In the genomic region with DNA sequence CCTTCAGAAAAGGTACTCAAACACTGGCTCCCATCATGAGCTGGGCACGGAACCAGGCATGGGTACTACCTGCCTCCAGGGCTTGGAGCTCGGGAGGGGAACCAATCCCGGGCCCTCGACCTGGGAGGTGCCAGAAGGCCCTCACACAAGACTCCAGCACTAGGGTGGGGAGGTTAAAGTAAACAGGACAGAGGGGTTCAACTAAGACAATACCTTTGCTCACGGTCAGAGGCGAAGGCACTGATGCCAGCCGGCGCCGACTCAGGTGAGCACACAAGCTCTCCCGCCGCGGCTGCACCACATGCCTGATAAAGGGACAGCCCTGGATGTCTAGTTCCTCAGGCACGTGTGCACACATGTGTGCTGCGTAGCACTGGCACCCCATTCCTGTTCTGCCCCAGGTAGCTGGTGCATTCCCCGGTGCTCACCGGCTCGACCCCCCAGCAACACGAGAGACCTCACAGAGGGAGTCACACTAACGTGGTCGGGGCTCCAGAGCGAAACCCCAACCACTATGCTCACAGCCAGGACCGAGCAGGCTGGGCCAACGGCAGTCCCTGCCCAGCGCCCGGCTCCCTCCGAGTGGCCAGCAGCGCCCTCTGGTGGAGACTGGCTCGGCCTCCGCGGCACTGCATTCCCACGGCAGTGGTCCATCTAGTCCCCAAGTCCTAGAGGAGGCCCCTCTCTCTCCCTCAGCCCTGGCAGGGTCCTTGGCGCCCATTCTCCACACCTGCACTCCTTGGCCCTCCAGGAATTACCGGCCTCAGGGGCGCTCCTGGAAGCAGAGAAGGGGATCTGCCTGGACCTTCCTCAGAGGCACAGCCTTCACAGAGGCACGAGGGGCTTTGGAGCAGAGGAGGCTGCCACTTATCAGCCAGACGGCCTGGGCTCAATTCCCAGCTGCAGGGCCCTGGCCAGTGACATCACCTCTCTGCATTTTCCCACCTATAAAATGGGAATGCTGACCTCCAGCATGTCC, we compare ENCODE assay signal across 8 cellular contexts. TPM values are rescaled to one million over a fixed set of nuclear protein-coding genes. Genes with fewer than 3 reads are reported as not detected.
A peak's percentile ranks its signal among the peaks of the same experiment; 100 is the strongest.
DNase-seq lines count a peak whose midpoint lies in the region; ATAC-seq, FAIRE-seq and TF ChIP-seq lines count a peak whose summit lies in the region.

No MANE protein-coding gene starts in this region.

- H3K4me1 ChIP-seq in Caco-2: no peaks in the 10 kb centered on the region
- H3K4me1 ChIP-seq in pancreas: peaks cover 4 to 8% (median 4%) of the 10 kb centered on the region in 3 donors
- peaks cover 18 to 34% of the 10 kb centered on the region in 2 donors for H3K4me1 ChIP-seq in thoracic aorta (ENCODE audit: control insufficient read depth in 1 of 2, low read depth in 2 of 2)

- CTCF ChIA-PET in Caco-2 (lab: Charles Lee): interaction anchor here (1.0 kb wide), 1 partner anchor 285 kb away, joined by 3 read pairs; no protein-coding TSS in a partner anchor

- H3K4me3 ChIP-seq in Caco-2 (ENCODE audit: low read depth, low read length) (no peak overlapping the region), pancreas (peak overlapping the region in 1 of 4 donors; percentile 23), thoracic aorta (peak overlapping the region; percentile 43)

- BruUV-seq in Caco-2 (replicated peaks; lab: Mats Ljungman, UMichigan): no TSS peak

- POLR2A ChIA-PET in Caco-2 (lab: Charles Lee): no interaction called here

- H3K9me3 Mint-ChIP-seq in Caco-2 (ENCODE audit: unreplicated experiment): no peaks in the 10 kb centered on the region

- no peak overlapping the region for H3K27ac ChIP-seq in pancreas
- no peak overlapping the region for H3K27ac ChIP-seq in thoracic aorta

- peak; percentile 95 to 98 (median 97) for ATAC-seq in pancreas
- ATAC-seq in thoracic aorta (ENCODE audit: insufficient number of reproducible peaks, low FRiP score, low read depth): no peak
- ATAC-seq in GM18907 (IDR thresholded peaks at IDR 0.05; ENCODE audit: unreplicated experiment): no peak

- H3K4me3 Mint-ChIP-seq in Caco-2 (ENCODE audit: unreplicated experiment): no peak overlapping the region

- 17 to 18% methylated on average over 36 of the region's 36 CpGs for WGBS in pancreas, 2 donors

- in situ Hi-C loops in SK-MEL-5 (cut with HindIII; ENCODE audit: low pct_unique_long_range_greater_than_20kb, low sequenced_read_pairs): no loop called here

- no peaks in the 10 kb centered on the region for H3K27me3 Mint-ChIP-seq in Caco-2 (ENCODE audit: insufficient read depth, unreplicated experiment)

- peak; percentile 55 to 77 for DNase-seq in Caco-2
- DNase-seq in HuH-7.5 (ENCODE audit: low spot score): peak; percentile 96
- peak; percentile 63 for DNase-seq in SK-MEL-5 (ENCODE audit: low read depth, low spot score)
- peak; percentile 79 for DNase-seq in activated naive CD4-positive, alpha-beta T cell treated with Interleukin-2 at 50 U/mL for 16 hours
- peak; percentile 81 for DNase-seq in germinal center (ENCODE audit: low spot score)
- peak; percentile 64 to 99 (median 88) for DNase-seq in pancreas
- DNase-seq in thoracic aorta (ENCODE audit: low spot score): no peak

- intact Hi-C loops in Caco-2 (cut with micrococcal nuclease; ENCODE audit: unreplicated experiment): loop anchor here (2.0 kb wide), 1 partner anchor 401 kb away; no protein-coding TSS in a partner anchor
- intact Hi-C loops in pancreas (cut with DNase I): loop anchor here in 2 of 3 donors (2.0 to 5.0 kb wide), 3 partner anchors 223 to 313 kb away; no protein-coding TSS in a partner anchor

- H3K9me3 ChIP-seq in Caco-2 (no peaks in the 10 kb centered on the region), pancreas (no peaks in the 10 kb centered on the region), thoracic aorta (no peaks in the 10 kb centered on the region)

- H3K36me3 ChIP-seq in Caco-2 (ENCODE audit: control insufficient read depth, insufficient read depth, low read length) (no peaks in the 10 kb centered on the region), pancreas (no peaks in the 10 kb centered on the region), thoracic aorta (no peaks in the 10 kb centered on the region)

- FAIRE-seq in pancreas (lab: Jason Lieb, UNC): no peak

- peaks cover 12% of the 10 kb centered on the region for H3K4me1 Mint-ChIP-seq in Caco-2 (ENCODE audit: low read depth, unreplicated experiment)

- no peak overlapping the region for H3K27ac Mint-ChIP-seq in Caco-2 (ENCODE audit: unreplicated experiment)

- H3K36me3 Mint-ChIP-seq in Caco-2 (ENCODE audit: insufficient read depth, unreplicated experiment): peaks cover 5% of the 10 kb centered on the region

- TF ChIP-seq CTCF in Caco-2 (IDR thresholded peaks at IDR 0.05; ENCODE audit: insufficient read depth in 1 of 2, low read depth in 1 of 2, low read length in 1 of 2, severe bottlenecking in 1 of 2, unreplicated experiment in 1 of 2): peak; percentile 68 to 84
- TF ChIP-seq CTCF in pancreas (IDR thresholded peaks at IDR 0.05): peak; percentile 86 to 97 (median 94)
- TF ChIP-seq CTCF in thoracic aorta (IDR thresholded peaks at IDR 0.05): peak; percentile 97

- H3K27me3 ChIP-seq in Caco-2 (replicated peaks; ENCODE audit: control insufficient read depth, insufficient read depth, low read length): no peaks in the 10 kb centered on the region
- no peaks in the 10 kb centered on the region for H3K27me3 ChIP-seq in pancreas
- H3K27me3 ChIP-seq in thoracic aorta (replicated peaks; ENCODE audit: insufficient read depth): no peaks in the 10 kb centered on the region

RNA-seq across cellular contexts. Expression of a gene that starts 28.8 kb away (rescaled TPM):
- total RNA-seq in Caco-2 (2022) (29.6 and 32.7 TPM in 2 replicates), pancreas (10 to 100 TPM; 13.7 to 23.3 (median 17.7) TPM), thoracic aorta (10 to 100 TPM; 31.4 to 87.7 TPM)
- 18.0 and 22.5 TPM in 2 replicates for total RNA-seq in SK-MEL-5 (2014; rRNA removed; shearing (Covaris generic))
- 16.1 and 18.0 TPM in 2 replicates for polyA plus RNA-seq in SK-MEL-5 (2015; cell fraction: cytosol; rRNA removed)
- 39.9 and 56.5 TPM in 2 replicates for polyA plus RNA-seq in SK-MEL-5 (2015; cell fraction: nucleus; rRNA removed)
- 10 to 100 TPM; 25.1 to 30.4 TPM for polyA plus RNA-seq in pancreas

RNA-seq across cellular contexts. Expression of a gene that starts 56.7 kb away (rescaled TPM):
- total RNA-seq in Caco-2 (2022) (7.7 and 12.1 TPM in 2 replicates), pancreas (10 to 100 TPM in 4 of 6 donors, 1 to 10 TPM in 2; 6.4 to 23.5 (median 14.3) TPM), thoracic aorta (1 to 10 TPM; 3.7 to 7.6 TPM)
- total RNA-seq in SK-MEL-5 (2014; rRNA removed; shearing (Covaris generic)): 0.48 and 0.85 TPM in 2 replicates
- 3.2 and 3.3 TPM in 2 replicates for polyA plus RNA-seq in SK-MEL-5 (2015; cell fraction: cytosol; rRNA removed)
- 1.7 and 4.6 TPM in 2 replicates for polyA plus RNA-seq in SK-MEL-5 (2015; cell fraction: nucleus; rRNA removed)
- 10 to 100 TPM; 11.8 to 12.7 TPM for polyA plus RNA-seq in pancreas

Comparison
In these comparisons a context has a peak if more than half of its experiments do, and no peak if none do; other contexts are left out.
1. ATAC-seq: peak in pancreas (4 of 4); none in thoracic aorta (single experiment) and GM18907 (single experiment).
2. Peak in every context shown above with its lines, with median percentiles within 50 percentile points of each other: CTCF ChIP-seq.